In genomic region chr4:40755609-40756008, GRCh38 we compare ENCODE assay signal across 25 cellular contexts. TPM values are rescaled to one million over a fixed set of nuclear protein-coding genes. Genes with fewer than 3 reads are reported as not detected.
"Had no signal": no experiment of that assay in that cellular context is flagged by ENCODE, and none has a peak within 500 bp of the region (broad histone marks: within the 10 kb centered on the region; RNA-seq: fewer than 3 reads in every experiment).

No MANE protein-coding gene starts in this region.

- ATAC-seq: Panc1, PC-3 had no signal

- H3K4me2 ChIP-seq: SK-N-SH had no signal

- H3K27ac ChIP-seq: RWPE1 had no signal

- H3K9ac ChIP-seq: SK-N-SH had no signal

- H3K9me3 ChIP-seq: SK-N-SH had no signal

- DNase-seq: KBM-7, MV-4-11, NCI-H1048, NCI-H1105, NCI-H1417, NCI-H146, NCI-H1694 treated with DMSO at 0.1 percent for 48 hours, NCI-H1930, NCI-H2081, NCI-H2107, NCI-H2227 treated with DMSO at 0.1 percent for 48 hours, NCI-H524, NCI-H526 treated with DMSO at 0.1 percent for 48 hours, NCI-H774, PC-3, SHP77, SK-N-SH, SW 1271 had no signal

RNA-seq across cellular contexts. Expression of gene NSUN7, which starts 5.9 kb away (rescaled TPM):
- total RNA-seq: HT1080, LHCN-M2, MCF 10A, NCI-H460, SK-MEL-5 had no signal
